Comparison of ENCODE assay signal across 28 cellular contexts in the genomic region with DNA sequence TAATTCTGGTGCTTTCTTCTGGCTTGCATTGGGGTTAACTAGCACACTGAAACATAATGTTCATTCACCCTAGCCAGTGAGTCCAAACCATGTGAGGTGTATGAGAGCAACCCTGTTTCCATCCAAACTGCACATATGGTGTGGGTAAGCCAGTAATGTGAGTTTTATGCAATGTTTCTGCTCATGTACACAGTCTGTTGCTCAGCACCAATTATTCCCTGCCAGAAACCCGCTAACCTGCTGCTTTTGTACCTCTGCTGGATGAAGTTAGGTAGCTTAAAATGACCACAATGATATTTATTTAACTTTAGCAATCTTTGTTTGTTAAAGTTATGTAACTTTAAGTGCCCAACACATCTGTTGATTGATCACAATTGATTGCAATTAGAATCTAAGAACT.
DNase-seq lines count a peak whose midpoint lies in the region; ATAC-seq, FAIRE-seq and TF ChIP-seq lines count a peak whose summit lies in the region.
"Had no signal": no experiment of that assay in that cellular context is flagged by ENCODE, and none has a peak within 500 bp of the region (broad histone marks: within the 10 kb centered on the region; RNA-seq: fewer than 3 reads in every experiment).

No MANE protein-coding gene starts in this region.

- no peak for TF ChIP-seq CTCF in pancreas (IDR thresholded peaks at IDR 0.05)
- TF ChIP-seq CTCF in mesothelial cell of epicardium (IDR thresholded peaks at IDR 0.05; ENCODE audit: unreplicated experiment): no peak

- H3K27ac Mint-ChIP-seq in mesothelial cell of epicardium: no peak overlapping the region
- H3K27ac Mint-ChIP-seq: brain; CD8-positive, alpha-beta memory T cell; naive thymus-derived CD8-positive, alpha-beta T cell had no signal

- 36 to 44% methylated on average over 1 of the region's 1 CpG for WGBS in pancreas, 2 donors

- no peaks in the 10 kb centered on the region for H3K27me3 ChIP-seq in pancreas
- H3K27me3 ChIP-seq: hepatocyte, SJCRH30 had no signal

- peak; percentile 66 to 86 (median 73) for ATAC-seq in pancreas
- no peak for ATAC-seq in GM21786 (IDR thresholded peaks at IDR 0.05; ENCODE audit: unreplicated experiment)
- ATAC-seq: activated T-cell treated with anti-CD3 and anti-CD28 coated beads, Interleukin-2, amount 50 U/mL, for 4 hours; GM12878; left colon; naive thymus-derived CD8-positive, alpha-beta T cell had no signal

- no peaks in the 10 kb centered on the region for H3K36me3 ChIP-seq in pancreas
- H3K36me3 ChIP-seq: HAP-1, SJCRH30 had no signal

- H3K27me3 Mint-ChIP-seq in mesothelial cell of epicardium (ENCODE audit: low read depth): no peaks in the 10 kb centered on the region
- H3K27me3 Mint-ChIP-seq: CD8-positive, alpha-beta memory T cell; naive thymus-derived CD8-positive, alpha-beta T cell had no signal

- intact Hi-C loops in pancreas (cut with DNase I): no loop called here

- H3K9me3 Mint-ChIP-seq in mesothelial cell of epicardium: peaks cover 12% of the 10 kb centered on the region
- H3K9me3 Mint-ChIP-seq: activated T-cell treated with anti-CD3 and anti-CD28 coated beads, Interleukin-2, amount 50 U/mL, for 4 hours; brain; CD8-positive, alpha-beta memory T cell had no signal

- no peak overlapping the region for H3K4me3 Mint-ChIP-seq in mesothelial cell of epicardium
- H3K4me3 Mint-ChIP-seq: activated T-cell treated with anti-CD3 and anti-CD28 coated beads, Interleukin-2, amount 50 U/mL, for 4 hours; brain; CD8-positive, alpha-beta memory T cell; naive thymus-derived CD8-positive, alpha-beta T cell had no signal

- DNase-seq in DMS53 (lab: John Stamatoyannopoulos, UW) (peak; percentile 36), DMS53 treated with DMSO at 0.1 percent for 48 hours (lab: John Stamatoyannopoulos, UW; ENCODE audit: unreplicated experiment) (no peak), NCI-H446 (lab: John Stamatoyannopoulos, UW) (peak; percentile 55 to 83), cerebellum (ENCODE audit: low spot score) (peak; percentile 51), pancreas (peak in 2 of 6 donors; percentile 17 to 20), HuH-7.5 (ENCODE audit: low spot score) (no peak), mesothelial cell of epicardium (ENCODE audit: low spot score in 2 of 2, unreplicated experiment in 2 of 2) (no peak)
- DNase-seq: 8988T; activated CD4-positive, alpha-beta T cell treated with anti-CD3 and anti-CD28 coated beads for 4 hours; activated T-cell treated with anti-CD3 and anti-CD28 coated beads, Interleukin-2, amount 50 U/mL, for 4 hours; CD8-positive, alpha-beta memory T cell; effector CD4-positive, alpha-beta T cell; left colon; naive thymus-derived CD8-positive, alpha-beta T cell; NCI-H1436 treated with DMSO at 0.1 percent for 48 hours; NCI-H345; occipital lobe; SJCRH30; small intestine; stimulated activated CD4-positive, alpha-beta T cell treated with anti-CD3 and anti-CD28 coated beads, Interleukin-2, amount 100 ng/mL, for 24 hours; T-helper 1 cell; trophoblast cell had no signal

- no peak for FAIRE-seq in pancreas (lab: Jason Lieb, UNC)
- FAIRE-seq: GM12878, RCC 7860, small intestine had no signal

- H3K9me3 ChIP-seq in pancreas: no peaks in the 10 kb centered on the region
- H3K9me3 ChIP-seq: HAP-1, SJCRH30 had no signal

- no peak overlapping the region for H3K27ac ChIP-seq in pancreas
- H3K27ac ChIP-seq: hepatocyte, SJCRH30 had no signal

- H3K4me1 Mint-ChIP-seq in mesothelial cell of epicardium: no peaks in the 10 kb centered on the region
- H3K4me1 Mint-ChIP-seq: brain had no signal

- peaks cover 0 to 7% (median 0%) of the 10 kb centered on the region in 3 donors for H3K4me1 ChIP-seq in pancreas
- H3K4me1 ChIP-seq: HAP-1, SJCRH30 had no signal

- peaks cover 8% of the 10 kb centered on the region for H3K36me3 Mint-ChIP-seq in mesothelial cell of epicardium

- no peak overlapping the region for H3K4me3 ChIP-seq in pancreas
- H3K4me3 ChIP-seq: GM12878, HAP-1, hepatocyte, SJCRH30 had no signal

Comparison
In these comparisons a context has a peak if more than half of its experiments do, and no peak if none do; other contexts are left out.
1. DNase-seq: peak in DMS53 (single experiment), NCI-H446 (2 of 2) and cerebellum (single experiment); none in DMS53 treated with DMSO at 0.1 percent for 48 hours (single experiment), HuH-7.5 (single experiment) and mesothelial cell of epicardium (0 of 2).